Comparison of ENCODE assay signal across 9 cellular contexts in the genomic region with DNA sequence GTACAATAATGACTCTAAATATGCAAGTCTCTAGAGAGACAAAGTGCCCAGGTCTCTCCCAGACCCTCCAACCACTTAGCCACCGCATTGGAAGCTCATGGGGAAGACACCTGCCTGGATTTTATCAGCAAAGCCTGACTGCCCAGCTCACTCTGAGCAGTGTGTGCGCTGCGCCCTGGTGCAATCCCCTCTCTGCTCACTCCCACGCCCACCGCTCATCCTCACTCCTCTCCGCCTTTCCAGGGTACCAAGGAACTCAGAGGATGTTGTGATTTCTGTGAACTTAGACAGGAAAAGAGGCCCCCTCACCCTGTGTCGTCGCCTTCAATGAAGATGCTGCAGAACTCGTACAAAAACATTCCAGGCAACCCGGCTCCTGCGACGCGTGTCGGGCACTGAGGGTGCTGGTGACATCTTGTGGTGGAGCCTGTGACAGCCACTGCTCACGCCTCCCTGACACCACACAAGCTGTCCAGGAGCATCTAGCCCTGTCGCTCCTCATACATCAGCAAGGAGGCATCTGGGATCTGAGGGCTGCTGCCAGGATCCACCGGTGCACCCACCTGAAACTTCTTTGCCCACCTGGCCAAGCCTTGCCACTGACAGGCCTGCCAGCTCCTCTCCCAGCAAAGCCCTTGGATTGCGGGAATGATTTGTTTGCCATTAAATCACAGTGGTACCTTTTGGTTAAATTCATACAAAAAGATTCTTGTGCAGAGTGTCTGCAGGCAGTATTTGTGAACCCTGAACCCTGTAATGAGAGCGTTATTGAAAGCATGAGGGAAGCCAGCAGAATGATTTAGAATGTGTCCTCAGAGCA.
DNase-seq lines count a peak whose midpoint lies in the region; ATAC-seq, FAIRE-seq and TF ChIP-seq lines count a peak whose summit lies in the region.
"Had no signal": no experiment of that assay in that cellular context is flagged by ENCODE, and none has a peak within 500 bp of the region (broad histone marks: within the 10 kb centered on the region; RNA-seq: fewer than 3 reads in every experiment).

No MANE protein-coding gene starts in this region.

- DNase-seq in activated naive CD4-positive, alpha-beta T cell treated with anti-CD3 and anti-CD28 coated beads for 36 hours, result peak; percentile 26
- DNase-seq in activated naive CD4-positive, alpha-beta T cell treated with anti-CD3 and anti-CD28 coated beads, Interleukin-2, amount 50 U/mL, for 16 hours, result no peak
- DNase-seq in NCI-H510A treated with DMSO at 0.1 percent for 48 hours (lab: John Stamatoyannopoulos, UW) (peak; percentile 67), head of caudate nucleus (peak in 38 of 42 donors; percentile 13 to 72 (median 48)), tibial artery (no peak), RCC 7860 (ENCODE audit: low spot score) (no peak), mucosa of gallbladder (ENCODE audit: low spot score) (no peak)

- ATAC-seq in GM19395 (IDR thresholded peaks at IDR 0.05; ENCODE audit: unreplicated experiment), result no peak

- H3K9me3 Mint-ChIP-seq in activated naive CD4-positive, alpha-beta T cell treated with anti-CD3 and anti-CD28 coated beads for 36 hours, result no peaks in the 10 kb centered on the region

- no peaks in the 10 kb centered on the region for H3K27me3 Mint-ChIP-seq in activated naive CD4-positive, alpha-beta T cell treated with anti-CD3 and anti-CD28 coated beads for 36 hours (ENCODE audit: low read depth)

- H3K4me1 Mint-ChIP-seq in activated naive CD4-positive, alpha-beta T cell treated with anti-CD3 and anti-CD28 coated beads for 36 hours (ENCODE audit: low read depth), result no peaks in the 10 kb centered on the region

- intact Hi-C loops in activated naive CD4-positive, alpha-beta T cell treated with anti-CD3 and anti-CD28 coated beads for 36 hours (cut with micrococcal nuclease), result loop anchor here (5.0 to 10.0 kb wide), 2 partner anchors 73 to 1620 kb away; no protein-coding TSS in a partner anchor
- intact Hi-C loops in head of caudate nucleus (cut with DNase I) (no loop called here), tibial artery (cut with DNase I; ENCODE audit: low total_unique reads) (no loop called here)

- H3K4me1 ChIP-seq in tibial artery, result no peaks in the 10 kb centered on the region

- H3K4me3 ChIP-seq in tibial artery, result no peak overlapping the region

- H3K36me3 Mint-ChIP-seq in activated naive CD4-positive, alpha-beta T cell treated with anti-CD3 and anti-CD28 coated beads for 36 hours (ENCODE audit: low read depth), result no peaks in the 10 kb centered on the region

- TF ChIP-seq CTCF in tibial artery (IDR thresholded peaks at IDR 0.05), result peak; percentile 24 to 48

- H3K4me3 Mint-ChIP-seq in activated naive CD4-positive, alpha-beta T cell treated with anti-CD3 and anti-CD28 coated beads for 36 hours, result no peak overlapping the region

- H3K27me3 ChIP-seq in tibial artery, result peaks cover 0 to 9% of the 10 kb centered on the region in 2 donors

- H3K27ac ChIP-seq in tibial artery, result no peak overlapping the region

- H3K9me3 ChIP-seq in tibial artery, result no peaks in the 10 kb centered on the region

- CTCF ChIA-PET in activated naive CD4-positive, alpha-beta T cell treated with anti-CD3 and anti-CD28 coated beads for 36 hours (lab: Charles Lee), result interaction anchor here (0.8 to 1.4 kb wide), 2 partner anchors 9 to 12 kb away, joined by 3 read pairs; no protein-coding TSS in a partner anchor

- FAIRE-seq in RCC 7860 (lab: Jason Lieb, UNC), result no peak
- FAIRE-seq: G401.6 had no signal

- H3K27ac Mint-ChIP-seq in activated naive CD4-positive, alpha-beta T cell treated with anti-CD3 and anti-CD28 coated beads for 36 hours, result no peak overlapping the region

- no peaks in the 10 kb centered on the region for H3K36me3 ChIP-seq in tibial artery

Comparison
In these comparisons a context has a peak if more than half of its experiments do, and no peak if none do; other contexts are left out.
1. DNase-seq: peak in activated naive CD4-positive, alpha-beta T cell treated with anti-CD3 and anti-CD28 coated beads for 36 hours (single experiment), NCI-H510A treated with DMSO at 0.1 percent for 48 hours (single experiment) and head of caudate nucleus (38 of 42); none in activated naive CD4-positive, alpha-beta T cell treated with anti-CD3 and anti-CD28 coated beads, Interleukin-2, amount 50 U/mL, for 16 hours (single experiment), tibial artery (0 of 2), RCC 7860 (single experiment) and mucosa of gallbladder (single experiment).